9 cellular contexts compared by ENCODE assay signal in genomic region chr1:90725961-90726715, GRCh38. TPM values are rescaled to one million over a fixed set of nuclear protein-coding genes. Genes with fewer than 3 reads are reported as not detected.
A peak's percentile ranks its signal among the peaks of the same experiment; 100 is the strongest.
DNase-seq lines count a peak whose midpoint lies in the region; ATAC-seq and TF ChIP-seq lines count a peak whose summit lies in the region.
"Had no signal": no experiment of that assay in that cellular context is flagged by ENCODE, and none has a peak within 500 bp of the region (broad histone marks: within the 10 kb centered on the region; RNA-seq: fewer than 3 reads in every experiment).

No MANE protein-coding gene starts in this region.

- H3K27me3 Mint-ChIP-seq in activated B cell treated with CpG ODN at 0.5 μM for 24 hours: peaks cover 84% of the 10 kb centered on the region
- peaks cover 41% of the 10 kb centered on the region for H3K27me3 Mint-ChIP-seq in glutamatergic neuron (ENCODE audit: unreplicated experiment)
- H3K27me3 Mint-ChIP-seq in progenitor cell of endocrine pancreas: peaks cover 98% of the 10 kb centered on the region

- H3K27ac Mint-ChIP-seq in activated B cell treated with CpG ODN at 0.5 μM for 24 hours (peak overlapping the region; percentile 30), glutamatergic neuron (ENCODE audit: unreplicated experiment) (peak overlapping the region; percentile 76), progenitor cell of endocrine pancreas (peak overlapping the region; percentile 87)

- POLR2A ChIA-PET in activated B cell treated with CpG ODN at 0.5 μM for 24 hours (lab: Charles Lee): no interaction called here

- H3K4me3 Mint-ChIP-seq in activated B cell treated with CpG ODN at 0.5 μM for 24 hours: no peak overlapping the region
- H3K4me3 Mint-ChIP-seq in glutamatergic neuron (ENCODE audit: unreplicated experiment): peak overlapping the region; percentile 92
- H3K4me3 Mint-ChIP-seq in progenitor cell of endocrine pancreas (ENCODE audit: low read depth): peak overlapping the region; percentile 51

- H3K36me3 Mint-ChIP-seq in activated B cell treated with CpG ODN at 0.5 μM for 24 hours (ENCODE audit: low read depth): no peaks in the 10 kb centered on the region
- no peaks in the 10 kb centered on the region for H3K36me3 Mint-ChIP-seq in glutamatergic neuron (ENCODE audit: unreplicated experiment)
- H3K36me3 Mint-ChIP-seq in progenitor cell of endocrine pancreas (ENCODE audit: insufficient read depth): no peaks in the 10 kb centered on the region

- intact Hi-C loops in activated B cell treated with CpG ODN at 0.5 μM for 24 hours (cut with micrococcal nuclease): loop anchor here (2.0 kb wide), 1 partner anchor 19 kb away; no protein-coding TSS in a partner anchor

- CTCF ChIA-PET in activated B cell treated with CpG ODN at 0.5 μM for 24 hours (lab: Charles Lee): no interaction called here

- H3K4me1 Mint-ChIP-seq in activated B cell treated with CpG ODN at 0.5 μM for 24 hours (peaks cover 49% of the 10 kb centered on the region), glutamatergic neuron (ENCODE audit: low read depth, unreplicated experiment) (peaks cover 23% of the 10 kb centered on the region), progenitor cell of endocrine pancreas (ENCODE audit: low read depth) (peaks cover 26% of the 10 kb centered on the region)

- TF ChIP-seq CTCF in GM13976 (IDR thresholded peaks at IDR 0.05; ENCODE audit: borderline replicate concordance, control extremely low read depth, extremely low read depth, insufficient read depth, missing control alignments) (no peak), activated B cell treated with CpG ODN at 0.5 μM for 24 hours (IDR thresholded peaks at IDR 0.05) (no peak), glutamatergic neuron (IDR thresholded peaks at IDR 0.05; ENCODE audit: partially characterized antibody, unreplicated experiment) (no peak), progenitor cell of endocrine pancreas (IDR thresholded peaks at IDR 0.05; ENCODE audit: unreplicated experiment) (no peak)

- ATAC-seq in activated B cell treated with CpG ODN at 0.5 μM for 24 hours (ENCODE audit: low read depth) (no peak), GM19324 (IDR thresholded peaks at IDR 0.05; ENCODE audit: low FRiP score, unreplicated experiment) (no peak)

- DNase-seq in GM13976 (ENCODE audit: low spot score) (peak; percentile 25), activated B cell treated with CpG ODN at 0.5 μM for 24 hours (no peak), glutamatergic neuron (peak; percentile 25), progenitor cell of endocrine pancreas (ENCODE audit: low spot score, unreplicated experiment) (no peak), HK-2 (ENCODE audit: unreplicated experiment) (no peak), NCI-H2171 treated with DMSO at 0.1 percent for 48 hours (lab: John Stamatoyannopoulos, UW) (no peak), amniotic stem cell (lab: John Stamatoyannopoulos, UW) (no peak)
- DNase-seq: KBM-7 had no signal

- in situ Hi-C loops in GM13976 (cut with MboI; ENCODE audit: low sequenced_read_pairs, unreplicated experiment): loop anchor here (5.0 to 10.0 kb wide), 3 partner anchors 106 to 439 kb away; no protein-coding TSS in a partner anchor

- H3K9me3 Mint-ChIP-seq in activated B cell treated with CpG ODN at 0.5 μM for 24 hours: peaks cover 6% of the 10 kb centered on the region
- peaks cover 36% of the 10 kb centered on the region for H3K9me3 Mint-ChIP-seq in glutamatergic neuron (ENCODE audit: unreplicated experiment)
- H3K9me3 Mint-ChIP-seq in progenitor cell of endocrine pancreas (ENCODE audit: low read depth): no peaks in the 10 kb centered on the region

RNA-seq across cellular contexts. Expression of gene BARHL2, which starts 9.0 kb away (rescaled TPM):
- total RNA-seq in activated B cell treated with CpG ODN at 0.5 μM for 24 hours (not detected in 2 replicates), glutamatergic neuron (ENCODE audit: unreplicated experiment) (0.27 TPM), progenitor cell of endocrine pancreas (not detected in 2 replicates)

Comparison
In these comparisons a context has a peak if more than half of its experiments do, and no peak if none do; other contexts are left out.
1. DNase-seq: peak in GM13976 (single experiment) and glutamatergic neuron (single experiment); none in activated B cell treated with CpG ODN at 0.5 μM for 24 hours (single experiment), progenitor cell of endocrine pancreas (single experiment), HK-2 (single experiment), NCI-H2171 treated with DMSO at 0.1 percent for 48 hours (single experiment) and amniotic stem cell (single experiment).
2. H3K27ac Mint-ChIP-seq: peak in every context shown above with its lines; median percentile 87 in progenitor cell of endocrine pancreas; 76 in glutamatergic neuron; 30 in activated B cell treated with CpG ODN at 0.5 μM for 24 hours.